10 cellular contexts compared by ENCODE assay signal in the genomic region with DNA sequence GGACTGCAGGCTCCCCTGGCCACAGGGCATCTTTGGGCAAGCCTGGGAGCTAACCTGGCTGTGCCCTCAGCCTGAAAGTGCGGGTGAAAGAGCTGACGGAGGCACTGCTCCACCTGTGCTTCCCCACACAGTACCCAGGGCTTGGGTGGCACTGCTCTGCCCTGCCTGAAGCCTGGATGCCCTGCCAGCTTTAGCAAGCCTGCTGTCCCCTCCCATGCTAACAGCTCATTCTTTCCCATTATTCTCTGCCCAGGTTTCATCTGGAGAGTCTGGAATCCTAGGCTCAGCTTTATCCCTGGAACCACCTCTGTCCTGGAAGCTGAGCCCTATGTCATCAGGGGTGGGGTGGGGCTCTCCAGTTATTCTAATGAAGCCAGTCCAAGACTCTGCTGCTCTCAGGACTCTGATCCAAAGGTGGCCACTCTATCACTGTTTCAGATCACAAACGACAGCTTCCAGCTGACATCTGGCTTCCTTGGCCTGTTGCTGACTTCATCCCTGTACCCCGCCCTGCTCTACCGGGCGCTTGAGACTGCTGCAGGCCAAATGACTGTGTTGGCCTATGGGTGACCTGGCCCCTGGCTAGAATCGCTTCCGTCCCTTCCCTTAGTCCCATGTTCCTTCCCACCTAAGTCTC. TPM values are rescaled to one million over a fixed set of nuclear protein-coding genes. Genes with fewer than 3 reads are reported as not detected.
DNase-seq lines count a peak whose midpoint lies in the region; ATAC-seq and TF ChIP-seq lines count a peak whose summit lies in the region.
"Had no signal": no experiment of that assay in that cellular context is flagged by ENCODE, and none has a peak within 500 bp of the region (broad histone marks: within the 10 kb centered on the region; RNA-seq: fewer than 3 reads in every experiment).

No MANE protein-coding gene starts in this region.

- H3K27ac Mint-ChIP-seq in activated T-helper 2 cell treated with anti-CD3 and anti-CD28 coated beads, Interferon-gamma antibody, Interleukin-2, Interleukin-4, amounts not matched to agents 10 μg/mL and 5 μg/mL and 100 μg/mL, durations not matched to agents 14 hours and 24 hours and 36 hours = peak overlapping the region; percentile 70

- H3K79me2 ChIP-seq in smooth muscle cell (ENCODE audit: low read depth) = no peaks in the 10 kb centered on the region

- H3K27ac ChIP-seq in smooth muscle cell (ENCODE audit: low read depth) = peak overlapping the region; percentile 12

- peaks cover 24% of the 10 kb centered on the region for H3F3A ChIP-seq in smooth muscle cell (ENCODE audit: low read depth)

- no peak for TF ChIP-seq CTCF in smooth muscle cell (IDR thresholded peaks at IDR 0.05; ENCODE audit: borderline replicate concordance, insufficient read depth, poor library complexity, severe bottlenecking)

- H3K27me3 Mint-ChIP-seq in activated T-helper 2 cell treated with anti-CD3 and anti-CD28 coated beads, Interferon-gamma antibody, Interleukin-2, Interleukin-4, amounts not matched to agents 10 μg/mL and 5 μg/mL and 100 μg/mL, durations not matched to agents 14 hours and 24 hours and 36 hours (ENCODE audit: low read depth) = no peaks in the 10 kb centered on the region

- 62% methylated on average over 8 of the region's 8 CpGs for WGBS in smooth muscle cell (ENCODE audit: low lambda C conversion rate)

- H3K27me3 ChIP-seq in smooth muscle cell (ENCODE audit: low read depth) = no peaks in the 10 kb centered on the region

- H3K4me1 Mint-ChIP-seq in activated T-helper 2 cell treated with anti-CD3 and anti-CD28 coated beads, Interferon-gamma antibody, Interleukin-2, Interleukin-4, amounts not matched to agents 10 μg/mL and 5 μg/mL and 100 μg/mL, durations not matched to agents 14 hours and 24 hours and 36 hours (ENCODE audit: low read depth) = peaks cover 79% of the 10 kb centered on the region

- no peaks in the 10 kb centered on the region for H3K9me3 ChIP-seq in smooth muscle cell (replicated peaks; ENCODE audit: low read depth)

- peak; percentile 71 for ATAC-seq in left ventricle myocardium superior

- H3K36me3 Mint-ChIP-seq in activated T-helper 2 cell treated with anti-CD3 and anti-CD28 coated beads, Interferon-gamma antibody, Interleukin-2, Interleukin-4, amounts not matched to agents 10 μg/mL and 5 μg/mL and 100 μg/mL, durations not matched to agents 14 hours and 24 hours and 36 hours (ENCODE audit: low read depth) = peaks cover 57% of the 10 kb centered on the region

- H3K4me1 ChIP-seq in smooth muscle cell (ENCODE audit: low read depth) = no peaks in the 10 kb centered on the region

- H3K4me2 ChIP-seq in smooth muscle cell = peak overlapping the region; percentile 18

- peak; percentile 85 for DNase-seq in GM04504 (ENCODE audit: low read depth)
- DNase-seq in activated T-helper 2 cell treated with anti-CD3 and anti-CD28 coated beads, Interferon-gamma antibody, Interleukin-2, Interleukin-4, amounts not matched to agents 10 μg/mL and 5 μg/mL and 100 μg/mL, durations not matched to agents 14 hours and 24 hours and 36 hours (ENCODE audit: low spot score) = no peak
- peak; percentile 78 for DNase-seq in left ventricle myocardium superior
- DNase-seq in smooth muscle cell (lab: John Stamatoyannopoulos, UW; ENCODE audit: unreplicated experiment) = no peak
- DNase-seq in DMS 273 (lab: John Stamatoyannopoulos, UW; ENCODE audit: unreplicated experiment) = no peak
- DNase-seq in NCI-H524 treated with DMSO at 0.1 percent for 48 hours (lab: John Stamatoyannopoulos, UW) = no peak
- DNase-seq in MV-4-11 (lab: John Stamatoyannopoulos, UW) = no peak
- no peak for DNase-seq in NK-92 (lab: John Stamatoyannopoulos, UW; ENCODE audit: unreplicated experiment)
- DNase-seq: NCI-H1092 treated with DMSO at 0.1 percent for 48 hours had no signal

- H3K9ac ChIP-seq in smooth muscle cell (ENCODE audit: low read depth) = no peak overlapping the region

- intact Hi-C loops in activated T-helper 2 cell treated with anti-CD3 and anti-CD28 coated beads, Interferon-gamma antibody, Interleukin-2, Interleukin-4, amounts not matched to agents 10 μg/mL and 5 μg/mL and 100 μg/mL, durations not matched to agents 14 hours and 24 hours and 36 hours (cut with micrococcal nuclease) = loop anchor here (10.0 kb wide), 1 partner anchor 51 kb away; no protein-coding TSS in a partner anchor
- intact Hi-C loops in left ventricle myocardium superior (cut with micrococcal nuclease) = no loop called here

- H3K36me3 ChIP-seq in smooth muscle cell (ENCODE audit: low read depth) = no peaks in the 10 kb centered on the region

- no peak overlapping the region for H2AFZ ChIP-seq in smooth muscle cell (ENCODE audit: low read depth)

- H3K4me3 ChIP-seq in smooth muscle cell = no peak overlapping the region

- H3K4me3 Mint-ChIP-seq in activated T-helper 2 cell treated with anti-CD3 and anti-CD28 coated beads, Interferon-gamma antibody, Interleukin-2, Interleukin-4, amounts not matched to agents 10 μg/mL and 5 μg/mL and 100 μg/mL, durations not matched to agents 14 hours and 24 hours and 36 hours (ENCODE audit: low read depth) = peak overlapping the region; percentile 10

- no peaks in the 10 kb centered on the region for H3K9me3 Mint-ChIP-seq in activated T-helper 2 cell treated with anti-CD3 and anti-CD28 coated beads, Interferon-gamma antibody, Interleukin-2, Interleukin-4, amounts not matched to agents 10 μg/mL and 5 μg/mL and 100 μg/mL, durations not matched to agents 14 hours and 24 hours and 36 hours

- H4K20me1 ChIP-seq in smooth muscle cell (ENCODE audit: low read depth) = no peaks in the 10 kb centered on the region

RNA-seq across cellular contexts. Expression of a gene that starts 29.3 kb away (rescaled TPM):
- 42.6 and 43.5 TPM in 2 replicates for total RNA-seq in activated T-helper 2 cell treated with anti-CD3 and anti-CD28 coated beads, Interferon-gamma antibody, Interleukin-2, Interleukin-4, amounts not matched to agents 10 μg/mL and 5 μg/mL and 100 μg/mL, durations not matched to agents 14 hours and 24 hours and 36 hours
- total RNA-seq in left ventricle myocardium superior (19.0 TPM), smooth muscle cell (2.6 and 2.9 TPM in 2 replicates)
- 3.5 and 5.2 TPM in 2 replicates for polyA plus RNA-seq in smooth muscle cell

RNA-seq across cellular contexts. Expression of a gene that starts 42.4 kb away (rescaled TPM):
- 29.9 and 35.8 TPM in 2 replicates for total RNA-seq in activated T-helper 2 cell treated with anti-CD3 and anti-CD28 coated beads, Interferon-gamma antibody, Interleukin-2, Interleukin-4, amounts not matched to agents 10 μg/mL and 5 μg/mL and 100 μg/mL, durations not matched to agents 14 hours and 24 hours and 36 hours
- total RNA-seq in left ventricle myocardium superior = 14.4 TPM
- 42.6 and 46.7 TPM in 2 replicates for total RNA-seq in smooth muscle cell
- polyA plus RNA-seq in smooth muscle cell = 47.6 and 59.5 TPM in 2 replicates

RNA-seq across cellular contexts. Expression of a gene that starts 54.3 kb away (rescaled TPM):
- total RNA-seq in activated T-helper 2 cell treated with anti-CD3 and anti-CD28 coated beads, Interferon-gamma antibody, Interleukin-2, Interleukin-4, amounts not matched to agents 10 μg/mL and 5 μg/mL and 100 μg/mL, durations not matched to agents 14 hours and 24 hours and 36 hours = 43.4 and 47.5 TPM in 2 replicates
- total RNA-seq in left ventricle myocardium superior (28.9 TPM), smooth muscle cell (15.9 and 18.1 TPM in 2 replicates)
- polyA plus RNA-seq in smooth muscle cell = 33.6 and 46.6 TPM in 2 replicates

RNA-seq across cellular contexts. Expression of a gene that starts 59.1 kb away (rescaled TPM):
- total RNA-seq in activated T-helper 2 cell treated with anti-CD3 and anti-CD28 coated beads, Interferon-gamma antibody, Interleukin-2, Interleukin-4, amounts not matched to agents 10 μg/mL and 5 μg/mL and 100 μg/mL, durations not matched to agents 14 hours and 24 hours and 36 hours = 0.25 and 0.51 TPM in 2 replicates
- 1.9 TPM for total RNA-seq in left ventricle myocardium superior
- not detected in 2 replicates for total RNA-seq in smooth muscle cell
- not detected in 2 replicates for polyA plus RNA-seq in smooth muscle cell
- total RNA-seq: kidney epithelial cell had no signal

Comparison
In these comparisons a context has a peak if more than half of its experiments do, and no peak if none do; other contexts are left out.
1. DNase-seq: peak in GM04504 (single experiment) and left ventricle myocardium superior (single experiment); none in activated T-helper 2 cell treated with anti-CD3 and anti-CD28 coated beads, Interferon-gamma antibody, Interleukin-2, Interleukin-4, amounts not matched to agents 10 μg/mL and 5 μg/mL and 100 μg/mL, durations not matched to agents 14 hours and 24 hours and 36 hours (single experiment), smooth muscle cell (single experiment), DMS 273 (single experiment), NCI-H524 treated with DMSO at 0.1 percent for 48 hours (single experiment), MV-4-11 (single experiment) and NK-92 (single experiment).